10 cellular contexts compared by ENCODE assay signal in the genomic region with DNA sequence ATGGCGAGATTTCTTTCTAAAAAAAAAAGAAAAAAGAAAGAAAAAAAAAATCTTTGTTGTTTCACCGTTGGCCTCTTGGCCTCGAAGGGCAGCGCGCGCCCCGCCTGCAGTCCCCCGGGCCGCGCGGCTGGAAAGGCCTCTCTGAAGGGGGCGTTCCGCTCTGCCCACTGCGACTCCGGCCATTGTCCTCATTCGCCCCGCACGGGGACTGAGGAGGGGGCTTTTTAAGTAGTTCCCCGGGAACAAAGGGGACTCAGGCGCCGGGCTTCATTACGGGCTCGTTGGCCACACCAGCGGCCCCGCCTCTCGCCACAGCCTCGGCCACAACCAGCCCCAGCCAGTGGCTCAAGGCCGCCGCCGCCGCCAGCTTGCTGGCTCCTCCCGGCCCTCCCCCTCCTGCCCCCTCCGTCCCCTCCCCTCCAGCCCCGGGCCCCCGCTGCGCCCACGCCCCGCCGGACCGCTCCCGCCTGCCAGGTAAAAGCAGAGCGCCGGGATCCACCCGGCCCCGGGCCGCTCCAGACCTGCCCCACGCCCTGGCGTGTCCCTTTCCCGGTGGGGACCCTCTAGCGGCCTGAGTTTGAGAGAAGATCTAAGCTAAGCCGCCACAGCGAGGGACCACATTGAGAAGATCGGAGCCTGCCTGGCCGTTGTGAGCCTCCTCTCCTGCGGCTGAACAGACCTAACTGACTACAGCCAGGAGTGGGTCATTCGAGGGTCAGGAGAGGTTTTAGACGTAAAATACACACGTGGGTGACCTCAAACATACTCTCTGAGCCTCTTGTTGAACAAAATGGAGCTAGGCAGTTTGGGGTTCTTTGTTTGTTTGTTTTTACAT. TPM values are rescaled to one million over a fixed set of nuclear protein-coding genes. Genes with fewer than 3 reads are reported as not detected.
DNase-seq lines count a peak whose midpoint lies in the region; ATAC-seq and TF ChIP-seq lines count a peak whose summit lies in the region.
"Had no signal": no experiment of that assay in that cellular context is flagged by ENCODE, and none has a peak within 500 bp of the region (broad histone marks: within the 10 kb centered on the region; RNA-seq: fewer than 3 reads in every experiment).

No MANE protein-coding gene starts in this region.

- H3K27ac ChIP-seq in GM23248 (0 out of 2 replicates have a peak overlapping the region, but pooled peaks have one; percentile 9), mammary epithelial cell (ENCODE audit: insufficient read depth, low read depth, low read length) (peak overlapping the region; percentile 58)

- H3K27me3 ChIP-seq in GM23248 (replicated peaks; ENCODE audit: insufficient read depth) (no peaks in the 10 kb centered on the region), mammary epithelial cell (ENCODE audit: insufficient read depth, low read length) (no peaks in the 10 kb centered on the region)

- intact Hi-C loops in mammary epithelial cell (cut with micrococcal nuclease) (loop anchor here (5.0 kb wide), 1 partner anchor 95 kb away; no protein-coding TSS in a partner anchor), sciatic nerve (cut with DNase I) (no loop called here)

- no peaks in the 10 kb centered on the region for H3K36me3 ChIP-seq in GM23248 (ENCODE audit: low read depth)
- no peaks in the 10 kb centered on the region for H3K36me3 ChIP-seq in mammary epithelial cell (ENCODE audit: insufficient read depth, low read length)

- peak overlapping the region; percentile 79 for H2AFZ ChIP-seq in GM23248
- H2AFZ ChIP-seq in mammary epithelial cell (ENCODE audit: low read depth, low read length) = peak overlapping the region; percentile 89

- CTCF ChIA-PET in mammary epithelial cell (lab: Charles Lee; ENCODE audit: low non-redundant PET) = no interaction called here

- peak overlapping the region; percentile 87 for H3K4me2 ChIP-seq in GM23248 (ENCODE audit: unreplicated experiment)
- peak overlapping the region; percentile 89 for H3K4me2 ChIP-seq in mammary epithelial cell (ENCODE audit: insufficient read depth, low read depth, low read length)

- peak; percentile 63 for ATAC-seq in sciatic nerve
- ATAC-seq in HG02588 (IDR thresholded peaks at IDR 0.05; ENCODE audit: unreplicated experiment) = no peak

- H3K79me2 ChIP-seq in GM23248 (ENCODE audit: insufficient read depth) (no peaks in the 10 kb centered on the region), mammary epithelial cell (ENCODE audit: insufficient read depth, low read length) (no peaks in the 10 kb centered on the region)

- H3F3A ChIP-seq in GM23248 (ENCODE audit: insufficient read depth) = peaks cover 5% of the 10 kb centered on the region; the same call in 1 of the 2 replicates

- dilution Hi-C loops in mammary epithelial cell (cut with HindIII; ENCODE audit: low sequenced_read_pairs) = no loop called here

- no peaks in the 10 kb centered on the region for H3K9me2 ChIP-seq in GM23248 (ENCODE audit: insufficient read depth)

- H3K9ac ChIP-seq in GM23248 = peak overlapping the region; percentile 73
- no peak overlapping the region for H3K9ac ChIP-seq in mammary epithelial cell (ENCODE audit: insufficient read depth, low read length)

- H3K4me1 ChIP-seq in GM23248 (ENCODE audit: insufficient read depth) = peaks cover 10% of the 10 kb centered on the region
- H3K4me1 ChIP-seq in mammary epithelial cell (ENCODE audit: insufficient read depth, low read length) = peaks cover 23% of the 10 kb centered on the region

- DNase-seq in GM23248 (peak; percentile 32), mammary epithelial cell (no peak), iPS-NIHi7 (ENCODE audit: extremely low spot score) (peak; percentile 85), sciatic nerve (ENCODE audit: low spot score) (no peak), superior temporal gyrus (ENCODE audit: extremely low spot score) (no peak), Kasumi-1 (lab: John Stamatoyannopoulos, UW) (no peak)
- no peak for DNase-seq in effector CD4-positive, alpha-beta T cell
- DNase-seq: activated CD4-positive, alpha-beta T cell treated with anti-CD3 and anti-CD28 coated beads for 1 hour; stimulated activated CD4-positive, alpha-beta T cell treated with anti-CD3 and anti-CD28 coated beads, Interleukin-2, amount 100 ng/mL, for 48 hours had no signal

- H3K4me3 ChIP-seq in GM23248 (peak overlapping the region; percentile 66), mammary epithelial cell (replicated peaks in 1 of 3; ENCODE audit: insufficient read depth in 1 of 3, low read depth in 2 of 3, low read length in 3 of 3) (peak overlapping the region in 2 of 3 experiments; percentile 13 to 23)

- H3K9me3 ChIP-seq in GM23248 (ENCODE audit: low read depth) (no peaks in the 10 kb centered on the region), mammary epithelial cell (replicated peaks; ENCODE audit: insufficient read depth, low read length) (no peaks in the 10 kb centered on the region)

- TF ChIP-seq CTCF in mammary epithelial cell (conservative IDR thresholded peaks at IDR 0.05 in 1 of 2, IDR thresholded peaks at IDR 0.05 in 1 of 2; ENCODE audit: extremely low read depth in 1 of 2, insufficient read depth in 1 of 2, low read depth in 1 of 2, low read length in 2 of 2) = no peak

- H4K20me1 ChIP-seq in GM23248 (ENCODE audit: insufficient read depth) (no peaks in the 10 kb centered on the region), mammary epithelial cell (ENCODE audit: insufficient read depth, low read length) (no peaks in the 10 kb centered on the region)

- in situ Hi-C loops in GM23248 (cut with MboI) = no loop called here
- in situ Hi-C loops in mammary epithelial cell (cut with MboI; ENCODE audit: low sequenced_read_pairs in 2 of 2) = no loop called here

- 30 to 47% methylated on average over 32 to 58 of the region's 58 CpGs for WGBS in GM23248 (ENCODE audit: low coverage in 1 of 2, low lambda C conversion rate in 2 of 2, missing lambda C conversion rate in 2 of 2), 2 experiments
- 40% methylated on average over 16 of the region's 58 CpGs for WGBS in mammary epithelial cell (ENCODE audit: low coverage, missing lambda C conversion rate)

- no TSS peak for BruUV-seq in mammary epithelial cell (replicated peaks; lab: Mats Ljungman, UMichigan)

RNA-seq across cellular contexts. Expression of gene CPN2, which starts 54.1 kb away (rescaled TPM):
- not detected in 2 replicates for total RNA-seq in GM23248 (2014; rRNA removed; shearing (Covaris generic))
- polyA plus RNA-seq in GM23248 (2016; fragmentation: Nextera tagmentation; extraction: Ambion mirVana) (not detected in 2 replicates), mammary epithelial cell (not detected)
- total RNA-seq in mammary epithelial cell (not detected), sciatic nerve (not detected)
- not detected for polyA minus RNA-seq in mammary epithelial cell

Comparison
In these comparisons a context has a peak if more than half of its experiments do, and no peak if none do; other contexts are left out.
1. DNase-seq: peak in GM23248 (single experiment) and iPS-NIHi7 (single experiment); none in mammary epithelial cell (single experiment), sciatic nerve (single experiment), superior temporal gyrus (single experiment), Kasumi-1 (0 of 2) and effector CD4-positive, alpha-beta T cell (single experiment).